ENCODE assay signal across 8 cellular contexts in the genomic region with DNA sequence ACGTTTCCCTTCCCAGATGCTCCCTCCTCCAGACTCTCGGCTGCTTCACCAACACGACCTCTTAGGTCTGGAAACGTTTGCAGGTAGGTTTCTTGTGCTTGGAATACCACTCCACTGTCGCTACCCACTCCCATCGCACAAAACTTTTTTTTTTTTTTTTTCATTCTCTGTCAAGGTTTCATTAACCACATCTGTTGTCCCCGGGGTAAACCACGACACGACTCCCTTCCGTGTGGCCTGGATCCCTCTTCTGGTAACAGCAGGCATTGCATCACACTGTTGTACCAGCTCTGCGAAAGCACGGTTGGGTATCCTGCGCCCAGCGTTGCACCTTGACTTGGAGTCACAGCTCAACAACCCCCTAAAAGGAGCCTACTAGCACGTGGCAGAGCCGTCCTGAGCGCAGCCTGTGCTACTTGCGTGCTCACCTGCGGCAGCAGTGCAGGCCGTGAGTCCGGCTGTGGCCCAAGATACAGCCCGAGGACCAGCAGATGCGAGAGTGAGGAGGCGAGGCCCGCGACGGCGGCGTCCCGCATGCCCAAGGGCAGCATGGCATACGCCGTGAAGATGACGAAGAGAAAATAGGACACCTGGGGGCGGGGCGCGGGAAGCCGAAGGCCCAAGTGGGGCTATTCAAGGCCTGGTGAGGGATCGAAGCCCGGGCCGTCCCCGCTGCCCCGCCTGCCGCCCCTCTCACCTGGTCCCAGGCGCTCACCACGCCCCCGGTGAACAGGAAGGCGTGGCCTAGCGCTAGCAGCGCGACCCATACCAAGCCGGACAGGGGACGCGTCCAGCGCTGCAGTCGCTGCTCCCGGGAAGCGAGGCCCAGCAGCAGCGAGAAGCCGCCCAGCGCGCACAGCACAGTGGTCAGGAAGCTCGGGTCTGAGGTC. TPM values are rescaled to one million over a fixed set of nuclear protein-coding genes. Genes with fewer than 3 reads are reported as not detected.
DNase-seq lines count a peak whose midpoint lies in the region; ATAC-seq and TF ChIP-seq lines count a peak whose summit lies in the region.

No MANE protein-coding gene starts in this region.

- DNase-seq in AML-193 (lab: John Stamatoyannopoulos, UW): peak; percentile 67 to 77
- DNase-seq in NCI-H510A (lab: John Stamatoyannopoulos, UW): peak; percentile 39
- peak; percentile 55 to 84 for DNase-seq in activated CD4-positive, alpha-beta T cell treated with anti-CD3 and anti-CD28 coated beads, Interleukin-2, amount 50 U/mL, for 24 hours (ENCODE audit: low read depth in 1 of 2, low spot score in 1 of 2)
- DNase-seq in dorsolateral prefrontal cortex: peak in 8 of 10 donors; percentile 38 to 69 (median 60)
- peak; percentile 79 for DNase-seq in medulla oblongata (ENCODE audit: extremely low spot score)
- DNase-seq in stimulated activated CD8-positive, alpha-beta memory T cell treated with anti-CD3 and anti-CD28 coated beads, Interleukin-15, amount 100 ng/mL, for 1 hour (ENCODE audit: low read depth): peak; percentile 68

- intact Hi-C loops in dorsolateral prefrontal cortex (cut with DNase I): loop anchor here (2.0 to 5.0 kb wide), 2 partner anchors 104 to 105 kb away; no protein-coding TSS in a partner anchor

- peak in 55 of 56 donors; percentile 32 to 78 (median 69) for TF ChIP-seq CTCF in dorsolateral prefrontal cortex (IDR thresholded peaks at IDR 0.05 in 54 of 56, conservative IDR thresholded peaks at IDR 0.05 in 2 of 56; ENCODE audit: low read depth in 1 of 56, partially characterized antibody in 56 of 56)

- H3K27me3 ChIP-seq in dorsolateral prefrontal cortex: peaks cover 0 to 51% (median 42%) of the 10 kb centered on the region in 45 donors

- H3K4me3 ChIP-seq in dorsolateral prefrontal cortex: peak overlapping the region in 57 of 59 donors; percentile 1 to 64 (median 41)

- H3K27ac ChIP-seq in dorsolateral prefrontal cortex: no peak overlapping the region

- ATAC-seq in GM18873 (IDR thresholded peaks at IDR 0.05; ENCODE audit: low FRiP score, unreplicated experiment) (peak; percentile 76), HG03135 (IDR thresholded peaks at IDR 0.05; ENCODE audit: unreplicated experiment) (peak; percentile 86)

RNA-seq across cellular contexts. Expression of gene ADCY4, which starts 2.5 kb away (rescaled TPM):
- 10 to 100 TPM in 49 of 120 experiments, 1 to 10 TPM in 71; 2.6 to 21.6 (median 8.7) TPM for total RNA-seq in dorsolateral prefrontal cortex

RNA-seq across cellular contexts. Expression of gene RIPK3, which starts 7.5 kb away (rescaled TPM):
- total RNA-seq in dorsolateral prefrontal cortex: 1 to 10 TPM in 90 of 120 experiments, under 1 TPM in 28, not detected in 2; 0.23 to 5.4 (median 1.5) TPM

RNA-seq across cellular contexts. Expression of gene LTB4R, which starts 21.0 kb away (rescaled TPM):
- 1 to 10 TPM; 1.1 to 7.0 (median 2.7) TPM for total RNA-seq in dorsolateral prefrontal cortex

RNA-seq across cellular contexts. Expression of gene LTB4R2, which starts 22.4 kb away (rescaled TPM):
- total RNA-seq in dorsolateral prefrontal cortex: 1 to 10 TPM; 1.7 to 5.6 (median 3.1) TPM

RNA-seq across cellular contexts. Expression of gene CIDEB, which starts 24.6 kb away (rescaled TPM):
- 1 to 10 TPM in 115 of 120 experiments, under 1 TPM in 5; 0.57 to 6.4 (median 2.2) TPM for total RNA-seq in dorsolateral prefrontal cortex
